23 cellular contexts compared by ENCODE assay signal in genomic region chr2:6793371-6793770, GRCh38.
DNase-seq lines count a peak whose midpoint lies in the region; ATAC-seq, FAIRE-seq and TF ChIP-seq lines count a peak whose summit lies in the region.
"Had no signal": no experiment of that assay in that cellular context is flagged by ENCODE, and none has a peak within 500 bp of the region (broad histone marks: within the 10 kb centered on the region; RNA-seq: fewer than 3 reads in every experiment).

No MANE protein-coding gene starts in this region.

- H3K4me2 ChIP-seq in K562 (ENCODE audit: insufficient read depth, low read length) = no peak overlapping the region
- H3K4me2 ChIP-seq: PC-9 had no signal

- H3K9me1 ChIP-seq in K562 (ENCODE audit: control insufficient read depth, insufficient read depth, low read length) = no peaks in the 10 kb centered on the region

- CTCF ChIA-PET in K562 (lab: Yijun Ruan, JAX; ENCODE audit: low intra/inter-chr PET ratio) = no interaction called here

- TF ChIP-seq EP300 in K562 (IDR thresholded peaks at IDR 0.05; ENCODE audit: low read length) = no peak

- H3K4me1 Mint-ChIP-seq in natural killer cell = no peaks in the 10 kb centered on the region
- H3K4me1 Mint-ChIP-seq: activated naive CD8-positive, alpha-beta T cell treated with anti-CD3 and anti-CD28 coated beads, Interleukin-2, amount 10 ng/mL, durations not matched to agents 7 days and 5 days; activated T-helper 17 cell treated with anti-CD3 and anti-CD28 coated beads, Interleukin-2, amount 50 U/mL, for 72 hours had no signal

- no peak for TF ChIP-seq POLR2A in K562 (conservative IDR thresholded peaks at IDR 0.05)

- TF ChIP-seq CTCF in K562 (IDR thresholded peaks at IDR 0.05 in 2 of 3, conservative IDR thresholded peaks at IDR 0.05 in 1 of 3; ENCODE audit: insufficient read depth in 2 of 3, low read depth in 1 of 3, low read length in 3 of 3) (no peak), natural killer cell (IDR thresholded peaks at IDR 0.05) (no peak)

- H3K9ac ChIP-seq in K562 (ENCODE audit: insufficient read depth in 1 of 2, low read depth in 2 of 2, low read length in 2 of 2) = no peak overlapping the region

- no peaks in the 10 kb centered on the region for H3K79me2 ChIP-seq in K562 (ENCODE audit: control insufficient read depth, insufficient read depth, low read length)

- ATAC-seq in K562 = 0 out of 3 replicates have a peak, but pooled peaks have one; percentile 29
- peak; percentile 46 for ATAC-seq in left lobe of liver
- no peak for ATAC-seq in HG03520 (IDR thresholded peaks at IDR 0.05; ENCODE audit: unreplicated experiment)
- no peak for ATAC-seq in natural killer cell
- ATAC-seq: activated T-helper 17 cell treated with anti-CD3 and anti-CD28 coated beads, Interleukin-2, amount 50 U/mL, for 72 hours; GM12878; left cardiac atrium; SK-N-SH treated with all-trans-retinoic acid at 6 μM for 48 hours had no signal

- H3K4me3 ChIP-seq in K562 = no peak overlapping the region
- H3K4me3 ChIP-seq: GM12878, PC-9 had no signal

- H4K20me1 ChIP-seq in K562 (replicated peaks; ENCODE audit: control insufficient read depth, insufficient read depth, low read length) = no peaks in the 10 kb centered on the region

- no peaks in the 10 kb centered on the region for H3K36me3 Mint-ChIP-seq in natural killer cell
- H3K36me3 Mint-ChIP-seq: activated naive CD8-positive, alpha-beta T cell treated with anti-CD3 and anti-CD28 coated beads, Interleukin-2, amount 10 ng/mL, durations not matched to agents 7 days and 5 days had no signal

- no peaks in the 10 kb centered on the region for H3K9me3 Mint-ChIP-seq in natural killer cell
- H3K9me3 Mint-ChIP-seq: activated naive CD8-positive, alpha-beta T cell treated with anti-CD3 and anti-CD28 coated beads, Interleukin-2, amount 10 ng/mL, durations not matched to agents 7 days and 5 days; activated T-helper 17 cell treated with anti-CD3 and anti-CD28 coated beads, Interleukin-2, amount 50 U/mL, for 72 hours had no signal

- H3K4me1 ChIP-seq in K562 (replicated peaks in 1 of 2; ENCODE audit: control insufficient read depth in 2 of 2, insufficient read depth in 2 of 2, low read length in 2 of 2) = no peaks in the 10 kb centered on the region

- no peak overlapping the region for H3K27ac ChIP-seq in K562 (ENCODE audit: extremely low read depth, low read depth, low read length)
- H3K27ac ChIP-seq: brain microvascular endothelial cell, C4-2B, PC-9 had no signal

- intact Hi-C loops in K562 (cut with micrococcal nuclease) (no loop called here), natural killer cell (cut with micrococcal nuclease) (no loop called here)

- no peaks in the 10 kb centered on the region for H3K36me3 ChIP-seq in K562 (ENCODE audit: control insufficient read depth, insufficient read depth, low read length)
- H3K36me3 ChIP-seq: brain microvascular endothelial cell had no signal

- BruUV-seq in K562 (replicated peaks; lab: Mats Ljungman, UMichigan) = no TSS peak

- TF ChIP-seq RAD21 in K562 (CRISPR knock-in tag; conservative IDR thresholded peaks at IDR 0.05 in 1 of 2, IDR thresholded peaks at IDR 0.05 in 1 of 2) = no peak

- in situ Hi-C loops in K562 (cut with MboI) = no loop called here

- no peak overlapping the region for H2AFZ ChIP-seq in K562 (ENCODE audit: low read depth, low read length)
- H2AFZ ChIP-seq: PC-9 had no signal

- no peak for FAIRE-seq in K562 (lab: Jason Lieb, UNC)
- FAIRE-seq: frontal cortex, GM12878 had no signal

- no peak overlapping the region for H3K4me3 Mint-ChIP-seq in natural killer cell
- H3K4me3 Mint-ChIP-seq: activated naive CD8-positive, alpha-beta T cell treated with anti-CD3 and anti-CD28 coated beads, Interleukin-2, amount 10 ng/mL, durations not matched to agents 7 days and 5 days; activated T-helper 17 cell treated with anti-CD3 and anti-CD28 coated beads, Interleukin-2, amount 50 U/mL, for 72 hours had no signal

- WGBS in K562 (ENCODE audit: insufficient coverage, low coverage, missing lambda C conversion rate) = 1% methylated on average over 3 of the region's 3 CpGs

- DNase-seq in EH (ENCODE audit: low read depth) = peak; percentile 37
- DNase-seq in NCI-H510A treated with DMSO at 0.1 percent for 48 hours (lab: John Stamatoyannopoulos, UW) = peak; percentile 4
- no peak for DNase-seq in K562 (ENCODE audit: extremely low read depth in 1 of 4, low spot score in 3 of 4)
- DNase-seq in left lobe of liver (ENCODE audit: low spot score) = no peak
- no peak for DNase-seq in HT-29 (ENCODE audit: low spot score)
- no peak for DNase-seq in natural killer cell
- DNase-seq in NCI-H1436 (lab: John Stamatoyannopoulos, UW) = no peak
- DNase-seq: ACHN; activated naive CD8-positive, alpha-beta T cell treated with anti-CD3 and anti-CD28 coated beads, Interleukin-2, amount 10 ng/mL, durations not matched to agents 7 days and 5 days; brain microvascular endothelial cell; cortex of kidney; HCEC 1CT; KBM-7; left cardiac atrium; NCI-H1092 treated with DMSO at 0.1 percent for 48 hours; NCI-H526; PC-9 had no signal

- H3K9me3 ChIP-seq in K562 (replicated peaks; ENCODE audit: control insufficient read depth, insufficient read depth, low read depth, low read length) = no peaks in the 10 kb centered on the region

- no peak overlapping the region for H3K27ac Mint-ChIP-seq in natural killer cell
- H3K27ac Mint-ChIP-seq: activated naive CD8-positive, alpha-beta T cell treated with anti-CD3 and anti-CD28 coated beads, Interleukin-2, amount 10 ng/mL, durations not matched to agents 7 days and 5 days; activated T-helper 17 cell treated with anti-CD3 and anti-CD28 coated beads, Interleukin-2, amount 50 U/mL, for 72 hours had no signal

- H3K27me3 ChIP-seq in K562 (ENCODE audit: control insufficient read depth in 2 of 2, insufficient read depth in 2 of 2, low read length in 2 of 2) = peaks cover 15 to 26% of the 10 kb centered on the region in 2 experiments; a peak in 4 of 5 replicates
- H3K27me3 ChIP-seq: brain microvascular endothelial cell had no signal

- H3K27me3 Mint-ChIP-seq in natural killer cell (ENCODE audit: low read depth in 2 of 2) = peaks cover 12 to 23% of the 10 kb centered on the region in 2 donors

- POLR2A ChIA-PET in K562 (lab: Yijun Ruan, JAX) = no interaction called here

TF ChIP-seq in K562, 482 proteins besides CTCF, POLR2A, EP300 and RAD21:
- no peak for TF ChIP-seq CEBPG (CRISPR knock-in tag; IDR thresholded peaks at IDR 0.05)
- peak; percentile 79 to 83 for TF ChIP-seq CEBPG (tag; conservative IDR thresholded peaks at IDR 0.05 in 1 of 2, IDR thresholded peaks at IDR 0.05 in 1 of 2)
- no peak for TF ChIP-seq ETV5 (CRISPR knock-in tag; IDR thresholded peaks at IDR 0.05; ENCODE audit: low read depth)
- TF ChIP-seq ZEB2 (IDR thresholded peaks at IDR 0.05) = no peak
- no peak for TF ChIP-seq ZNF384 (IDR thresholded peaks at IDR 0.05; ENCODE audit: low read depth, low read length)
- peak; percentile 64 for TF ChIP-seq CEBPB (tag; IDR thresholded peaks at IDR 0.05)
- TF ChIP-seq CREM (IDR thresholded peaks at IDR 0.05; ENCODE audit: low read depth) = no peak
TF ChIP-seq in K562: peak in this region for 2.

Comparison
In these comparisons a context has a peak if more than half of its experiments do, and no peak if none do; other contexts are left out.
1. DNase-seq: peak in EH (single experiment) and NCI-H510A treated with DMSO at 0.1 percent for 48 hours (single experiment); none in K562 (0 of 4), left lobe of liver (single experiment), HT-29 (single experiment), natural killer cell (single experiment) and NCI-H1436 (single experiment).
2. ATAC-seq: peak in K562 (single experiment) and left lobe of liver (single experiment); none in HG03520 (single experiment) and natural killer cell (0 of 3).